9 cellular contexts compared by ENCODE assay signal in genomic region chr9:133098104-133098754, GRCh38.
"Had no signal": no experiment of that assay in that cellular context is flagged by ENCODE, and none has a peak within 500 bp of the region (broad histone marks: within the 10 kb centered on the region; RNA-seq: fewer than 3 reads in every experiment).

No MANE protein-coding gene starts in this region.

- H3K27ac Mint-ChIP-seq: activated CD4-positive, alpha-beta memory T cell treated with anti-CD3 and anti-CD28 coated beads for 36 hours; activated naive CD4-positive, alpha-beta T cell treated with anti-CD3 and anti-CD28 coated beads for 36 hours; progenitor cell of endocrine pancreas; T-helper 2 cell treated with Interferon-gamma antibody and Interleukin-4, amounts not matched to agents 5 μg/mL and 100 μg/mL, for 36 hours had no signal

- H3K27me3 Mint-ChIP-seq: activated CD4-positive, alpha-beta memory T cell treated with anti-CD3 and anti-CD28 coated beads for 36 hours; progenitor cell of endocrine pancreas had no signal

- DNase-seq: activated CD4-positive, alpha-beta memory T cell treated with anti-CD3 and anti-CD28 coated beads for 36 hours; activated naive CD4-positive, alpha-beta T cell treated with anti-CD3 and anti-CD28 coated beads for 36 hours; colonic mucosa; effector CD4-positive, alpha-beta T cell; midbrain; stimulated activated CD4-positive, alpha-beta T cell treated with anti-CD3 and anti-CD28 coated beads, Interleukin-4, amount 100 ng/mL, for 24 hours; thyroid gland had no signal

- H3K4me3 Mint-ChIP-seq: activated CD4-positive, alpha-beta memory T cell treated with anti-CD3 and anti-CD28 coated beads for 36 hours; activated naive CD4-positive, alpha-beta T cell treated with anti-CD3 and anti-CD28 coated beads for 36 hours; T-helper 2 cell treated with Interferon-gamma antibody and Interleukin-4, amounts not matched to agents 5 μg/mL and 100 μg/mL, for 36 hours had no signal
